ENCODE assay signal across 9 cellular contexts in genomic region chr1:1274931-1275431, GRCh38. TPM values are rescaled to one million over a fixed set of nuclear protein-coding genes. Genes with fewer than 3 reads are reported as not detected.
A peak's percentile ranks its signal among the peaks of the same experiment; 100 is the strongest.
DNase-seq lines count a peak whose midpoint lies in the region; ATAC-seq, FAIRE-seq and TF ChIP-seq lines count a peak whose summit lies in the region.
"Had no signal": no experiment of that assay in that cellular context is flagged by ENCODE, and none has a peak within 500 bp of the region (broad histone marks: within the 10 kb centered on the region; RNA-seq: fewer than 3 reads in every experiment).

No MANE protein-coding gene starts in this region.

- peaks cover 10% of the 10 kb centered on the region for H3F3A ChIP-seq in PC-9 (ENCODE audit: insufficient read depth, low read depth)

- H3K36me3 Mint-ChIP-seq in Calu3 (ENCODE audit: insufficient read depth, unreplicated experiment): peaks cover 30% of the 10 kb centered on the region
- peaks cover 21% of the 10 kb centered on the region for H3K36me3 Mint-ChIP-seq in effector memory CD8-positive, alpha-beta T cell (ENCODE audit: insufficient read depth)

- no peaks in the 10 kb centered on the region for H3K9me2 ChIP-seq in PC-9 (ENCODE audit: insufficient read depth)

- H3K4me1 ChIP-seq in PC-9 (replicated peaks; ENCODE audit: insufficient read depth) (peaks cover 17% of the 10 kb centered on the region), parathyroid adenoma (peaks cover 3% of the 10 kb centered on the region)

- H3K4me3 ChIP-seq in PC-9 (no peak overlapping the region), parathyroid adenoma (ENCODE audit: low read depth, low read length) (peak overlapping the region; percentile 68)

- H3K4me3 Mint-ChIP-seq in Calu3 (ENCODE audit: low read depth, unreplicated experiment): peak overlapping the region; percentile 85
- peak overlapping the region; percentile 86 to 87 for H3K4me3 Mint-ChIP-seq in effector memory CD8-positive, alpha-beta T cell

- TF ChIP-seq CTCF in Calu3 (IDR thresholded peaks at IDR 0.05; ENCODE audit: unreplicated experiment) (no peak), PC-9 (conservative IDR thresholded peaks at IDR 0.05) (no peak), parathyroid adenoma (IDR thresholded peaks at IDR 0.05) (no peak), GM20000 (IDR thresholded peaks at IDR 0.05; ENCODE audit: extremely low read depth, missing control alignments) (no peak), GM13977 (IDR thresholded peaks at IDR 0.05; ENCODE audit: extremely low read depth, insufficient read depth, missing control alignments) (no peak)

- BruUV-seq in Calu3 (replicated peaks; lab: Mats Ljungman, UMichigan) (no TSS peak), PC-9 (replicated peaks; lab: Mats Ljungman, UMichigan) (no TSS peak)

- H3K79me2 ChIP-seq in PC-9 (ENCODE audit: low read depth) (peaks cover 34% of the 10 kb centered on the region), parathyroid adenoma (peaks cover 21% of the 10 kb centered on the region)

- CTCF ChIA-PET in Calu3 (lab: Charles Lee) (no interaction called here), PC-9 (lab: Charles Lee) (no interaction called here)

- no peak overlapping the region for H3K9ac ChIP-seq in parathyroid adenoma

- H3K4me1 Mint-ChIP-seq in Calu3 (ENCODE audit: low read depth, unreplicated experiment): peaks cover 13% of the 10 kb centered on the region
- peaks cover 26 to 28% of the 10 kb centered on the region in 2 donors for H3K4me1 Mint-ChIP-seq in effector memory CD8-positive, alpha-beta T cell (ENCODE audit: low read depth in 2 of 2)

- no peak for ATAC-seq in effector memory CD8-positive, alpha-beta T cell (replicated peaks)

- peaks cover 4% of the 10 kb centered on the region; the same call in 1 of the 2 replicates for H3K36me3 ChIP-seq in PC-9 (ENCODE audit: low read depth)
- H3K36me3 ChIP-seq in parathyroid adenoma (ENCODE audit: control insufficient read depth, insufficient read depth, low read length): no peaks in the 10 kb centered on the region

- POLR2A ChIA-PET in PC-9 (lab: Charles Lee; ENCODE audit: unreplicated experiment): no interaction called here

- H3K27me3 Mint-ChIP-seq in Calu3 (ENCODE audit: unreplicated experiment): no peaks in the 10 kb centered on the region
- no peaks in the 10 kb centered on the region for H3K27me3 Mint-ChIP-seq in effector memory CD8-positive, alpha-beta T cell

- H3K9me3 Mint-ChIP-seq in Calu3 (ENCODE audit: low read depth, unreplicated experiment): no peaks in the 10 kb centered on the region
- H3K9me3 Mint-ChIP-seq in effector memory CD8-positive, alpha-beta T cell: no peaks in the 10 kb centered on the region

- H3K27ac ChIP-seq in PC-9: no peak overlapping the region
- H3K27ac ChIP-seq in parathyroid adenoma: no peak overlapping the region

- H3K27me3 ChIP-seq in PC-9 (ENCODE audit: insufficient read depth, low read depth) (no peaks in the 10 kb centered on the region), parathyroid adenoma (ENCODE audit: control insufficient read depth, insufficient read depth, low read length) (no peaks in the 10 kb centered on the region)

- FAIRE-seq in frontal cortex (lab: Jason Lieb, UNC): no peak

- H3K9me3 ChIP-seq in PC-9 (ENCODE audit: insufficient read depth, low read depth): no peaks in the 10 kb centered on the region
- no peaks in the 10 kb centered on the region for H3K9me3 ChIP-seq in parathyroid adenoma (ENCODE audit: control insufficient read depth, low read length)

- intact Hi-C loops in Calu3 (cut with micrococcal nuclease; ENCODE audit: unreplicated experiment): no loop called here
- intact Hi-C loops in PC-9 (cut with micrococcal nuclease; ENCODE audit: unreplicated experiment): loop anchor here (5.0 kb wide), 1 partner anchor 72 kb away; the partner anchor contains the start of gene DVL1

- DNase-seq in Calu3 (no peak), PC-9 (no peak), GM20000 (ENCODE audit: low spot score) (no peak), frontal cortex (ENCODE audit: low spot score in 2 of 2) (no peak), GM13977 (ENCODE audit: low spot score) (no peak)
- no peak for DNase-seq in effector memory CD8-positive, alpha-beta T cell
- no peak for DNase-seq in stimulated activated CD4-positive, alpha-beta T cell treated with anti-CD3 and anti-CD28 coated beads, Interleukin-1b, Interleukin-23, amount 100 ng/mL, for 48 hours
- DNase-seq: NCI-H1694 had no signal

- peaks cover 28% of the 10 kb centered on the region for H4K20me1 ChIP-seq in PC-9 (ENCODE audit: insufficient read depth)

- H3K4me2 ChIP-seq in PC-9 (peak overlapping the region; percentile 87; the same call in 1 of the 2 replicates), parathyroid adenoma (ENCODE audit: low read length) (peak overlapping the region; percentile 77)

- H2AFZ ChIP-seq in PC-9 (no peak overlapping the region), parathyroid adenoma (no peak overlapping the region)

- in situ Hi-C loops in GM13977 (cut with MboI; ENCODE audit: low pct_unique_long_range_greater_than_20kb, low sequenced_read_pairs, unreplicated experiment): no loop called here

- no peak overlapping the region for H3K27ac Mint-ChIP-seq in Calu3 (ENCODE audit: unreplicated experiment)
- H3K27ac Mint-ChIP-seq in effector memory CD8-positive, alpha-beta T cell: peak overlapping the region in 1 of 2 donors; percentile 23

RNA-seq across cellular contexts. Expression of gene UBE2J2, which starts 1.3 kb away (rescaled TPM):
- total RNA-seq in Calu3 (2022) (45.6 and 50.0 TPM in 2 replicates), PC-9 (2021) (54.2 and 55.0 TPM in 2 replicates), frontal cortex (37.9 TPM)

RNA-seq across cellular contexts. Expression of gene SCNN1D, which starts 5.3 kb away (rescaled TPM):
- total RNA-seq in Calu3 (2022): 2.5 and 4.1 TPM in 2 replicates
- 4.2 and 4.3 TPM in 2 replicates for total RNA-seq in PC-9 (2021)
- 1.2 TPM for total RNA-seq in frontal cortex

RNA-seq across cellular contexts. Expression of gene C1QTNF12, which starts 28.5 kb away (rescaled TPM):
- total RNA-seq in Calu3 (2022): 2.0 and 4.2 TPM in 2 replicates
- total RNA-seq in PC-9 (2021): 5.2 and 11.8 TPM in 2 replicates
- not detected for total RNA-seq in frontal cortex

RNA-seq across cellular contexts. Expression of gene ACAP3, which starts 32.7 kb away (rescaled TPM):
- total RNA-seq in Calu3 (2022): 41.1 and 48.3 TPM in 2 replicates
- total RNA-seq in PC-9 (2021): 53.5 and 54.8 TPM in 2 replicates
- 63.2 TPM for total RNA-seq in frontal cortex

RNA-seq across cellular contexts. Expression of gene PUSL1, which starts 33.4 kb away (rescaled TPM):
- 22.7 and 24.7 TPM in 2 replicates for total RNA-seq in Calu3 (2022)
- total RNA-seq in PC-9 (2021): 18.0 and 18.9 TPM in 2 replicates
- 6.5 TPM for total RNA-seq in frontal cortex
